Comparison of ENCODE assay signal across 1 cellular context in the genomic region with DNA sequence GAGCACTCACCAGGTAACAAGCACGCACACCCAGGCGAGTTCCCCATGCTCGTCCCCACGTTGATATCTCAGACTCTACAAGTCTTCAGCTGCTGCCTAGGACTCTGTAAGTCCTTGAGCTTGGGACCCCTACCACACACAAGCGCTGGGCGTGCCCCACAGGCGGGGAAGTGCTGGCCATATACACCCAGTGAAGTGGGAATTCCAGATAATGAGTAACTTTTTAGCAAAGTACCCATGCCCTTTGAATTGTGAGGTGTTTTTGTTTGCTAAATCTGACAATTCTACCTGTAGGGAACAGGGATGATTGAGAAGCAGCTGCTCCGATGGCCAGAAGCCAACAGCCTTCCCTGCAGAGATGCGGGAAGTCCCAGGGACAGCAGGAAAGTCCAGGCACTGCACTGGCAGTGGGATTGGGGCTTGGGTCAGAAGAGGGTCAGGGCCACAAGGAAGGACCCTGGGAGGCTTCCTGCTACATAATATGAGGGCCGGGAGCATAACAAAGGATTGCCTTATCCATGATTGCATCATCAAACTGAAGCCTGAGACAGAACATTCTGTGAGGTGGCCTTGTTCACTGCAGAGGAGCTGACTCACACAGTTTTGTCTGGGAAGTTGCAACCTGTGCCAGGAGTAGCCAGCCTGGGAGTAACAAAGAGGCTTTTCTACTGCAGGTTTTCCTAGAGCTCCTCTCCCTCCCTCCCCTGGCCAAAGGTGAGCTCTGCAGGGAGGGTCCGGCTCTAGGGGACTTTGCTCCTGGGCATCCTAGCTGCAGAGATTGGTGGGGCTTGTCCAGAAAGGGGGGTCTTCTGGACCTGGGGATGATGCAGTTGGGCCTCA.
A peak's percentile ranks its signal among the peaks of the same experiment; 100 is the strongest.
TF ChIP-seq lines count a peak whose summit lies in the region.

No MANE protein-coding gene starts in this region.

TF ChIP-seq in HepG2, 621 proteins besides CTCF, POLR2A, EP300 and RAD21 (continued from another document and continues in another):
- TF ChIP-seq, protein P1, sequence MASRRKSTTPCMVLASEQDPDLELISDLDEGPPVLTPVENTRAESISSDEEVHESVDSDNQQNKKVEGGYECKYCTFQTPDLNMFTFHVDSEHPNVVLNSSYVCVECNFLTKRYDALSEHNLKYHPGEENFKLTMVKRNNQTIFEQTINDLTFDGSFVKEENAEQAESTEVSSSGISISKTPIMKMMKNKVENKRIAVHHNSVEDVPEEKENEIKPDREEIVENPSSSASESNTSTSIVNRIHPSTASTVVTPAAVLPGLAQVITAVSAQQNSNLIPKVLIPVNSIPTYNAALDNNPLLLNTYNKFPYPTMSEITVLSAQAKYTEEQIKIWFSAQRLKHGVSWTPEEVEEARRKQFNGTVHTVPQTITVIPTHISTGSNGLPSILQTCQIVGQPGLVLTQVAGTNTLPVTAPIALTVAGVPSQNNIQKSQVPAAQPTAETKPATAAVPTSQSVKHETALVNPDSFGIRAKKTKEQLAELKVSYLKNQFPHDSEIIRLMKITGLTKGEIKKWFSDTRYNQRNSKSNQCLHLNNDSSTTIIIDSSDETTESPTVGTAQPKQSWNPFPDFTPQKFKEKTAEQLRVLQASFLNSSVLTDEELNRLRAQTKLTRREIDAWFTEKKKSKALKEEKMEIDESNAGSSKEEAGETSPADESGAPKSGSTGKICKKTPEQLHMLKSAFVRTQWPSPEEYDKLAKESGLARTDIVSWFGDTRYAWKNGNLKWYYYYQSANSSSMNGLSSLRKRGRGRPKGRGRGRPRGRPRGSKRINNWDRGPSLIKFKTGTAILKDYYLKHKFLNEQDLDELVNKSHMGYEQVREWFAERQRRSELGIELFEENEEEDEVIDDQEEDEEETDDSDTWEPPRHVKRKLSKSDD (CRISPR knock-in tag; IDR thresholded peaks at IDR 0.05; ENCODE audit: low read depth), result no peak; the same call in 1 of the 2 replicates
- TF ChIP-seq ZNF234 (CRISPR knock-in tag; conservative IDR thresholded peaks at IDR 0.05) (no peak), U2AF2 (IDR thresholded peaks at IDR 0.05; ENCODE audit: low read depth, low read length) (no peak), ZMAT3 (CRISPR knock-in tag; conservative IDR thresholded peaks at IDR 0.05) (peak; percentile 70; the same call in 1 of the 2 replicates), CAMTA2 (CRISPR knock-in tag; IDR thresholded peaks at IDR 0.05; ENCODE audit: borderline replicate concordance) (peak; percentile 39; the same call in 1 of the 2 replicates), CHD4 (IDR thresholded peaks at IDR 0.05; ENCODE audit: borderline replicate concordance, low read length) (no peak), SMAD9 (CRISPR knock-in tag; IDR thresholded peaks at IDR 0.05) (no peak), ZNF136 (CRISPR knock-in tag; IDR thresholded peaks at IDR 0.05; ENCODE audit: low read depth) (0 out of 2 replicates have a peak, but pooled peaks have one; percentile 68), ZNF446 (CRISPR knock-in tag; IDR thresholded peaks at IDR 0.05) (no peak), NPAS2 (CRISPR knock-in tag; IDR thresholded peaks at IDR 0.05; ENCODE audit: borderline replicate concordance) (no peak), ZNF816 (CRISPR knock-in tag; IDR thresholded peaks at IDR 0.05; ENCODE audit: borderline replicate concordance) (no peak), IRF2 (CRISPR knock-in tag; IDR thresholded peaks at IDR 0.05) (peak; percentile 83), RARG (CRISPR knock-in tag; IDR thresholded peaks at IDR 0.05; ENCODE audit: low read depth) (0 out of 2 replicates have a peak, but pooled peaks have one; percentile 24), HCFC1 (IDR thresholded peaks at IDR 0.05; ENCODE audit: low read depth, low read length) (no peak), BRD4 (CRISPR knock-in tag; IDR thresholded peaks at IDR 0.05) (peak; percentile 74; the same call in 1 of the 2 replicates), SRSF4 (IDR thresholded peaks at IDR 0.05; ENCODE audit: low read depth, low read length, poor library complexity, severe bottlenecking) (no peak), PHF21A (CRISPR knock-in tag; IDR thresholded peaks at IDR 0.05) (peak; percentile 97), HNRNPH1 (optimal IDR thresholded peaks at IDR 0.05; ENCODE audit: low read depth, low read length) (no peak)
- TF ChIP-seq, protein P2, sequence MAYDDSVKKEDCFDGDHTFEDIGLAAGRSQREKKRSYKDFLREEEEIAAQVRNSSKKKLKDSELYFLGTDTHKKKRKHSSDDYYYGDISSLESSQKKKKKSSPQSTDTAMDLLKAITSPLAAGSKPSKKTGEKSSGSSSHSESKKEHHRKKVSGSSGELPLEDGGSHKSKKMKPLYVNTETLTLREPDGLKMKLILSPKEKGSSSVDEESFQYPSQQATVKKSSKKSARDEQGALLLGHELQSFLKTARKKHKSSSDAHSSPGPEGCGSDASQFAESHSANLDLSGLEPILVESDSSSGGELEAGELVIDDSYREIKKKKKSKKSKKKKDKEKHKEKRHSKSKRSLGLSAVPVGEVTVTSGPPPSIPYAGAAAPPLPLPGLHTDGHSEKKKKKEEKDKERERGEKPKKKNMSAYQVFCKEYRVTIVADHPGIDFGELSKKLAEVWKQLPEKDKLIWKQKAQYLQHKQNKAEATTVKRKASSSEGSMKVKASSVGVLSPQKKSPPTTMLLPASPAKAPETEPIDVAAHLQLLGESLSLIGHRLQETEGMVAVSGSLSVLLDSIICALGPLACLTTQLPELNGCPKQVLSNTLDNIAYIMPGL (CRISPR knock-in tag; IDR thresholded peaks at IDR 0.05; ENCODE audit: borderline replicate concordance in 1 of 2, low read depth in 1 of 2), result 0 out of 4 replicates have a peak, but pooled peaks of 1 of the 2 experiments have one; percentile 10
- TF ChIP-seq, protein P3, sequence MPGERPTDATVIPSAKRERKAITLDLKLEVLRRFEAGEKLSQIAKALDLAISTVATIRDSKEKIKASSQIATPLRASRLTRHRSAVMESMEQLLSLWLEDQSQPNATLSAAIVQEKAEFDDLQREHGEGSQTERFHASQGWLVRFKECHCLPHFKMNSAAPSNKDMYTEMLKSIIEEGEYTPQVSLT (CRISPR knock-in tag; IDR thresholded peaks at IDR 0.05; ENCODE audit: borderline replicate concordance, low read depth), result no peak
- TF ChIP-seq, protein P4, sequence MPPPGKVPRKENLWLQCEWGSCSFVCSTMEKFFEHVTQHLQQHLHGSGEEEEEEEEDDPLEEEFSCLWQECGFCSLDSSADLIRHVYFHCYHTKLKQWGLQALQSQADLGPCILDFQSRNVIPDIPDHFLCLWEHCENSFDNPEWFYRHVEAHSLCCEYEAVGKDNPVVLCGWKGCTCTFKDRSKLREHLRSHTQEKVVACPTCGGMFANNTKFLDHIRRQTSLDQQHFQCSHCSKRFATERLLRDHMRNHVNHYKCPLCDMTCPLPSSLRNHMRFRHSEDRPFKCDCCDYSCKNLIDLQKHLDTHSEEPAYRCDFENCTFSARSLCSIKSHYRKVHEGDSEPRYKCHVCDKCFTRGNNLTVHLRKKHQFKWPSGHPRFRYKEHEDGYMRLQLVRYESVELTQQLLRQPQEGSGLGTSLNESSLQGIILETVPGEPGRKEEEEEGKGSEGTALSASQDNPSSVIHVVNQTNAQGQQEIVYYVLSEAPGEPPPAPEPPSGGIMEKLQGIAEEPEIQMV (CRISPR knock-in tag; IDR thresholded peaks at IDR 0.05; ENCODE audit: low read depth), result no peak; the same call in 1 of the 2 replicates
- TF ChIP-seq, protein P5, sequence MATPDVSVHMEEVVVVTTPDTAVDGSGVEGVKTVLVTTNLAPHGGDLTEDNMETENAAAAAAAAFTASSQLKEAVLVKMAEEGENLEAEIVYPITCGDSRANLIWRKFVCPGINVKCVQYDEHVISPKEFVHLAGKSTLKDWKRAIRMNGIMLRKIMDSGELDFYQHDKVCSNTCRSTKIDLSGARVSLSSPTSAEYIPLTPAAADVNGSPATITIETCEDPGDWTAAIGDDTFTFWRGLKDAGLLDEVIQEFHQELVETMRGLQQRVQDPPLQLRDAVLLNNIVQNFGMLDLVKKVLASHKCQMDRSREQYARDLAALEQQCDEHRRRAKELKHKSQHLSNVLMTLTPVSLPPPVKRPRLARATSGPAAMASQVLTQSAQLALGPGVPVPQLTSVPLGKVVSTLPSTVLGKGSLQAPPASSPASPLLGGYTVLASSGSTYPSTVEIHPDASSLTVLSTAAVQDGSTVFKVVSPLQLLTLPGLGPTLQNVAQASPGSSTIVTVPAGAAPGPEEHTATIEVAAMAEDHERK (CRISPR knock-in tag; IDR thresholded peaks at IDR 0.05; ENCODE audit: low read depth), result no peak
- TF ChIP-seq, protein P6, sequence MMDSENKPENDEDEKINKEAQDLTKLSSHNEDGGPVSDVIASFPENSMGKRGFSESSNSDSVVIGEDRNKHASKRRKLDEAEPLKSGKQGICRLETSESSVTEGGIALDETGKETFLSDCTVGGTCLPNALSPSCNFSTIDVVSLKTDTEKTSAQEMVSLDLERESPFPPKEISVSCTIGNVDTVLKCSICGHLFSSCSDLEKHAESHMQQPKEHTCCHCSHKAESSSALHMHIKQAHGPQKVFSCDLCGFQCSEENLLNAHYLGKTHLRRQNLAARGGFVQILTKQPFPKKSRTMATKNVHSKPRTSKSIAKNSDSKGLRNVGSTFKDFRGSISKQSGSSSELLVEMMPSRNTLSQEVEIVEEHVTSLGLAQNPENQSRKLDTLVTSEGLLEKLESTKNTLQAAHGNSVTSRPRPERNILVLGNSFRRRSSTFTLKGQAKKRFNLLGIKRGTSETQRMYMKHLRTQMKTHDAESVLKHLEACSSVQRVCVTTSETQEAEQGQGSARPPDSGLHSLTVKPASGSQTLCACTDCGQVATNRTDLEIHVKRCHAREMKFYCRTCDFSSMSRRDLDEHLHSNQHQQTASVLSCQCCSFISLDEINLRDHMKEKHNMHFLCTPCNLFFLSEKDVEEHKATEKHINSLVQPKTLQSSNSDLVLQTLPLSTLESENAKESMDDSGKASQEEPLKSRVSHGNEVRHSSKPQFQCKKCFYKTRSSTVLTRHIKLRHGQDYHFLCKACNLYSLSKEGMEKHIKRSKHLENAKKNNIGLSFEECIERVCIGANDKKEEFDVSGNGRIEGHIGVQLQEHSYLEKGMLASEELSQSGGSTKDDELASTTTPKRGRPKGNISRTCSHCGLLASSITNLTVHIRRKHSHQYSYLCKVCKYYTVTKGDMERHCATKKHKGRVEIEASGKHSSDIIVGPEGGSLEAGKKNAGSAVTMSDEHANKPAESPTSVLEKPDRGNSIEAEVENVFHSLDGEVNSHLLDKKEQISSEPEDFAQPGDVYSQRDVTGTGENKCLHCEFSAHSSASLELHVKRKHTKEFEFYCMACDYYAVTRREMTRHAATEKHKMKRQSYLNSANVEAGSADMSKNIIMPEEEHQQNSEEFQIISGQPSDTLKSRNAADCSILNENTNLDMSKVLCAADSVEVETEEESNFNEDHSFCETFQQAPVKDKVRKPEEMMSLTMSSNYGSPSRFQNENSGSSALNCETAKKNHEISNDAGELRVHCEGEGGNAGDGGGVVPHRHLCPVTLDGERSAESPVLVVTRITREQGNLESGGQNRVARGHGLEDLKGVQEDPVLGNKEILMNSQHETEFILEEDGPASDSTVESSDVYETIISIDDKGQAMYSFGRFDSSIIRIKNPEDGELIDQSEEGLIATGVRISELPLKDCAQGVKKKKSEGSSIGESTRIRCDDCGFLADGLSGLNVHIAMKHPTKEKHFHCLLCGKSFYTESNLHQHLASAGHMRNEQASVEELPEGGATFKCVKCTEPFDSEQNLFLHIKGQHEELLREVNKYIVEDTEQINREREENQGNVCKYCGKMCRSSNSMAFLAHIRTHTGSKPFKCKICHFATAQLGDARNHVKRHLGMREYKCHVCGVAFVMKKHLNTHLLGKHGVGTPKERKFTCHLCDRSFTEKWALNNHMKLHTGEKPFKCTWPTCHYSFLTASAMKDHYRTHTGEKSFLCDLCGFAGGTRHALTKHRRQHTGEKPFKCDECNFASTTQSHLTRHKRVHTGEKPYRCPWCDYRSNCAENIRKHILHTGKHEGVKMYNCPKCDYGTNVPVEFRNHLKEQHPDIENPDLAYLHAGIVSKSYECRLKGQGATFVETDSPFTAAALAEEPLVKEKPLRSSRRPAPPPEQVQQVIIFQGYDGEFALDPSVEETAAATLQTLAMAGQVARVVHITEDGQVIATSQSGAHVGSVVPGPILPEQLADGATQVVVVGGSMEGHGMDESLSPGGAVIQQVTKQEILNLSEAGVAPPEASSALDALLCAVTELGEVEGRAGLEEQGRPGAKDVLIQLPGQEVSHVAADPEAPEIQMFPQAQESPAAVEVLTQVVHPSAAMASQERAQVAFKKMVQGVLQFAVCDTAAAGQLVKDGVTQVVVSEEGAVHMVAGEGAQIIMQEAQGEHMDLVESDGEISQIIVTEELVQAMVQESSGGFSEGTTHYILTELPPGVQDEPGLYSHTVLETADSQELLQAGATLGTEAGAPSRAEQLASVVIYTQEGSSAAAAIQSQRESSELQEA (CRISPR knock-in tag; IDR thresholded peaks at IDR 0.05; ENCODE audit: not compliant biosample characterization), result no peak
- TF ChIP-seq, protein P7, sequence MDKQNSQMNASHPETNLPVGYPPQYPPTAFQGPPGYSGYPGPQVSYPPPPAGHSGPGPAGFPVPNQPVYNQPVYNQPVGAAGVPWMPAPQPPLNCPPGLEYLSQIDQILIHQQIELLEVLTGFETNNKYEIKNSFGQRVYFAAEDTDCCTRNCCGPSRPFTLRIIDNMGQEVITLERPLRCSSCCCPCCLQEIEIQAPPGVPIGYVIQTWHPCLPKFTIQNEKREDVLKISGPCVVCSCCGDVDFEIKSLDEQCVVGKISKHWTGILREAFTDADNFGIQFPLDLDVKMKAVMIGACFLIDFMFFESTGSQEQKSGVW (CRISPR knock-in tag; IDR thresholded peaks at IDR 0.05; ENCODE audit: borderline replicate concordance), result no peak
- TF ChIP-seq, protein P8, sequence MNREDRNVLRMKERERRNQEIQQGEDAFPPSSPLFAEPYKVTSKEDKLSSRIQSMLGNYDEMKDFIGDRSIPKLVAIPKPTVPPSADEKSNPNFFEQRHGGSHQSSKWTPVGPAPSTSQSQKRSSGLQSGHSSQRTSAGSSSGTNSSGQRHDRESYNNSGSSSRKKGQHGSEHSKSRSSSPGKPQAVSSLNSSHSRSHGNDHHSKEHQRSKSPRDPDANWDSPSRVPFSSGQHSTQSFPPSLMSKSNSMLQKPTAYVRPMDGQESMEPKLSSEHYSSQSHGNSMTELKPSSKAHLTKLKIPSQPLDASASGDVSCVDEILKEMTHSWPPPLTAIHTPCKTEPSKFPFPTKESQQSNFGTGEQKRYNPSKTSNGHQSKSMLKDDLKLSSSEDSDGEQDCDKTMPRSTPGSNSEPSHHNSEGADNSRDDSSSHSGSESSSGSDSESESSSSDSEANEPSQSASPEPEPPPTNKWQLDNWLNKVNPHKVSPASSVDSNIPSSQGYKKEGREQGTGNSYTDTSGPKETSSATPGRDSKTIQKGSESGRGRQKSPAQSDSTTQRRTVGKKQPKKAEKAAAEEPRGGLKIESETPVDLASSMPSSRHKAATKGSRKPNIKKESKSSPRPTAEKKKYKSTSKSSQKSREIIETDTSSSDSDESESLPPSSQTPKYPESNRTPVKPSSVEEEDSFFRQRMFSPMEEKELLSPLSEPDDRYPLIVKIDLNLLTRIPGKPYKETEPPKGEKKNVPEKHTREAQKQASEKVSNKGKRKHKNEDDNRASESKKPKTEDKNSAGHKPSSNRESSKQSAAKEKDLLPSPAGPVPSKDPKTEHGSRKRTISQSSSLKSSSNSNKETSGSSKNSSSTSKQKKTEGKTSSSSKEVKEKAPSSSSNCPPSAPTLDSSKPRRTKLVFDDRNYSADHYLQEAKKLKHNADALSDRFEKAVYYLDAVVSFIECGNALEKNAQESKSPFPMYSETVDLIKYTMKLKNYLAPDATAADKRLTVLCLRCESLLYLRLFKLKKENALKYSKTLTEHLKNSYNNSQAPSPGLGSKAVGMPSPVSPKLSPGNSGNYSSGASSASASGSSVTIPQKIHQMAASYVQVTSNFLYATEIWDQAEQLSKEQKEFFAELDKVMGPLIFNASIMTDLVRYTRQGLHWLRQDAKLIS (CRISPR knock-in tag; IDR thresholded peaks at IDR 0.05), result peak; percentile 74; the same call in 1 of the 2 replicates
- TF ChIP-seq, protein P9, sequence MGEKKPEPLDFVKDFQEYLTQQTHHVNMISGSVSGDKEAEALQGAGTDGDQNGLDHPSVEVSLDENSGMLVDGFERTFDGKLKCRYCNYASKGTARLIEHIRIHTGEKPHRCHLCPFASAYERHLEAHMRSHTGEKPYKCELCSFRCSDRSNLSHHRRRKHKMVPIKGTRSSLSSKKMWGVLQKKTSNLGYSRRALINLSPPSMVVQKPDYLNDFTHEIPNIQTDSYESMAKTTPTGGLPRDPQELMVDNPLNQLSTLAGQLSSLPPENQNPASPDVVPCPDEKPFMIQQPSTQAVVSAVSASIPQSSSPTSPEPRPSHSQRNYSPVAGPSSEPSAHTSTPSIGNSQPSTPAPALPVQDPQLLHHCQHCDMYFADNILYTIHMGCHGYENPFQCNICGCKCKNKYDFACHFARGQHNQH (CRISPR knock-in tag; IDR thresholded peaks at IDR 0.05), result peak; percentile 97
